ENCODE assay signal across 9 cellular contexts in the genomic region with DNA sequence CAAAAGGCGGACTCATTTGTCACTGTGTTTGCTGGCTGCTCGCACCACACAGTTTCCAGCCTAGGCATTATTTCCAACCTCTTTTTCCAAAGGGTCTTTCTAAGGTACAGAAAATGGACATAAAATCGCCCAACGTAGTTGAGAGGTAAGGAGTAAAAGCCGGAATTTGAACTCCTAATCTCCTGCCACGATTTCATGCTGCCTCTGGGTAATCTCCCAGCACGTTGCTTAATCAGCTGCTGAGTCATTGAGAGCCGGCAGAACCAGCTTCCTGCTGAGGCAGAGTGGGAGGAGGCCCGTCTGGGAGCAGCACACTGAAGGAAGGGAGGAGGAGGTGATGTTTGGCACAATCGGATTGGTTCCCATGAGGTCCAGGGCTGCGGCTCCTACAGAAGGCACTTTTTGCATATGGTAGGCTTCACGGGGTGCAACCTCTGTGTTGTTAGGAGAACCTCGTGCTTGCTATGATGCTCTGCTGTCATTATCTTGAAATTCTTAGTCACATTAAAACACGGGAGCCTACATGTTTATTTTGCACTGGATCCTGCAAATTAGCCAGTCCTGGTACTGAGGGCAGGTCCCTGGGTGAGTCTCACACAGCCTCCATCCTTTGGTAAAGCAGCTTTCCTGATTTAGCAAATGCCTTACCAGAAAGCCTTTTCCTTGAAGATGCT.
DNase-seq lines count a peak whose midpoint lies in the region; ATAC-seq lines count a peak whose summit lies in the region.
"Had no signal": no experiment of that assay in that cellular context is flagged by ENCODE, and none has a peak within 500 bp of the region (broad histone marks: within the 10 kb centered on the region; RNA-seq: fewer than 3 reads in every experiment).

No MANE protein-coding gene starts in this region.

- ATAC-seq in activated CD4-positive, alpha-beta T cell treated with anti-CD3 and anti-CD28 coated beads for 36 hours: peak; percentile 81

- H3K27ac ChIP-seq in caudate nucleus (ENCODE audit: low read depth, low read length): peak overlapping the region; percentile 32

- H3K36me3 Mint-ChIP-seq in activated CD4-positive, alpha-beta T cell treated with anti-CD3 and anti-CD28 coated beads for 36 hours (ENCODE audit: low read depth): no peaks in the 10 kb centered on the region
- H3K36me3 Mint-ChIP-seq: CD4-positive, CD25-positive, alpha-beta regulatory T cell had no signal

- intact Hi-C loops in activated CD4-positive, alpha-beta T cell treated with anti-CD3 and anti-CD28 coated beads for 36 hours (cut with DNase I, micrococcal nuclease): no loop called here

- H3K4me3 Mint-ChIP-seq in activated CD4-positive, alpha-beta T cell treated with anti-CD3 and anti-CD28 coated beads for 36 hours: no peak overlapping the region
- H3K4me3 Mint-ChIP-seq: CD4-positive, CD25-positive, alpha-beta regulatory T cell had no signal

- CTCF ChIA-PET in activated CD4-positive, alpha-beta T cell treated with anti-CD3 and anti-CD28 coated beads for 36 hours (lab: Charles Lee): no interaction called here

- H3K9me3 Mint-ChIP-seq in activated CD4-positive, alpha-beta T cell treated with anti-CD3 and anti-CD28 coated beads for 36 hours (ENCODE audit: low read depth): no peaks in the 10 kb centered on the region

- H3K4me1 Mint-ChIP-seq in activated CD4-positive, alpha-beta T cell treated with anti-CD3 and anti-CD28 coated beads for 36 hours: peaks cover 4% of the 10 kb centered on the region
- H3K4me1 Mint-ChIP-seq: CD4-positive, CD25-positive, alpha-beta regulatory T cell had no signal

- H3K27ac Mint-ChIP-seq in activated CD4-positive, alpha-beta T cell treated with anti-CD3 and anti-CD28 coated beads for 36 hours: no peak overlapping the region
- H3K27ac Mint-ChIP-seq: CD4-positive, CD25-positive, alpha-beta regulatory T cell had no signal

- DNase-seq in activated CD4-positive, alpha-beta T cell treated with anti-CD3 and anti-CD28 coated beads for 36 hours: peak; percentile 61
- DNase-seq in activated CD4-positive, alpha-beta T cell treated with anti-CD3 and anti-CD28 coated beads, Interleukin-2, amount 50 U/mL, for 4 hours: no peak
- DNase-seq in OCI-M1 (lab: John Stamatoyannopoulos, UW) (peak; percentile 89), caudate nucleus (lab: John Stamatoyannopoulos, UW) (peak in 52 of 61 donors; percentile 6 to 92 (median 61)), kidney glomerular epithelial cell (lab: John Stamatoyannopoulos, UW) (peak; percentile 18), globus pallidus (ENCODE audit: low spot score) (no peak), cerebellar nuclear complex (lab: John Stamatoyannopoulos, UW) (no peak)
- DNase-seq in stimulated activated CD4-positive, alpha-beta T cell treated with anti-CD3 and anti-CD28 coated beads, Interleukin-4, amount 100 ng/mL, for 4 hours: peak; percentile 0 to 2

- POLR2A ChIA-PET in activated CD4-positive, alpha-beta T cell treated with anti-CD3 and anti-CD28 coated beads for 36 hours (lab: Charles Lee): no interaction called here

- peaks cover 11% of the 10 kb centered on the region for H3K27me3 Mint-ChIP-seq in activated CD4-positive, alpha-beta T cell treated with anti-CD3 and anti-CD28 coated beads for 36 hours
- H3K27me3 Mint-ChIP-seq: CD4-positive, CD25-positive, alpha-beta regulatory T cell had no signal

Comparison
In these comparisons a context has a peak if more than half of its experiments do, and no peak if none do; other contexts are left out.
1. DNase-seq: peak in activated CD4-positive, alpha-beta T cell treated with anti-CD3 and anti-CD28 coated beads for 36 hours (single experiment), OCI-M1 (single experiment), caudate nucleus (52 of 61), kidney glomerular epithelial cell (single experiment) and stimulated activated CD4-positive, alpha-beta T cell treated with anti-CD3 and anti-CD28 coated beads, Interleukin-4, amount 100 ng/mL, for 4 hours (2 of 2); none in activated CD4-positive, alpha-beta T cell treated with anti-CD3 and anti-CD28 coated beads, Interleukin-2, amount 50 U/mL, for 4 hours (0 of 2), globus pallidus (single experiment) and cerebellar nuclear complex (0 of 2).